In genomic region chr1:93362237-93362636, GRCh38 we compare ENCODE assay signal across 18 cellular contexts. TPM values are rescaled to one million over a fixed set of nuclear protein-coding genes. Genes with fewer than 3 reads are reported as not detected.
A peak's percentile ranks its signal among the peaks of the same experiment; 100 is the strongest.
DNase-seq lines count a peak whose midpoint lies in the region; ATAC-seq, FAIRE-seq and TF ChIP-seq lines count a peak whose summit lies in the region.
"Had no signal": no experiment of that assay in that cellular context is flagged by ENCODE, and none has a peak within 500 bp of the region (broad histone marks: within the 10 kb centered on the region; RNA-seq: fewer than 3 reads in every experiment).

No MANE protein-coding gene starts in this region.

- FAIRE-seq in TTC549 (lab: Jason Lieb, UNC) (peak; percentile 7), urothelium cell line (lab: Jason Lieb, UNC) (no peak)
- FAIRE-seq: GM18507 had no signal

- no peak for TF ChIP-seq EP300 in stomach (IDR thresholded peaks at IDR 0.05)

- no peaks in the 10 kb centered on the region for H3K27me3 ChIP-seq in stomach
- H3K27me3 ChIP-seq: BLaER1 had no signal

- H3K36me3 ChIP-seq in stomach: peaks cover 2 to 63% (median 58%) of the 10 kb centered on the region in 4 donors

- TF ChIP-seq POLR2A in stomach (IDR thresholded peaks at IDR 0.05): no peak

- ATAC-seq in left colon (peak; percentile 77), HG03139 (IDR thresholded peaks at IDR 0.05; ENCODE audit: unreplicated experiment) (no peak)

- DNase-seq in DMS53 (lab: John Stamatoyannopoulos, UW) (peak; percentile 26), DMS53 treated with DMSO at 0.1 percent for 48 hours (lab: John Stamatoyannopoulos, UW; ENCODE audit: unreplicated experiment) (no peak), left colon (no peak), stomach (no peak), NCI-H748 (lab: John Stamatoyannopoulos, UW; ENCODE audit: unreplicated experiment) (no peak), urothelium cell line (ENCODE audit: low spot score) (no peak)
- DNase-seq: AML-193; Caco-2; CD8-positive, alpha-beta memory T cell; DMS79; GM23248; H7 had no signal

- intact Hi-C loops in left colon (cut with DNase I, micrococcal nuclease) (no loop called here), stomach (cut with DNase I; ENCODE audit: low total_unique reads) (no loop called here)

- H3K4me1 ChIP-seq in stomach: peaks cover 0 to 71% (median 28%) of the 10 kb centered on the region in 4 donors
- H3K4me1 ChIP-seq: BLaER1, Caco-2 had no signal

- 31 to 61% (median 39%) methylated on average over 3 of the region's 3 CpGs for WGBS in stomach, 5 donors

- H3K4me3 ChIP-seq in stomach: no peak overlapping the region
- H3K4me3 ChIP-seq: BLaER1, GM23248 had no signal

- H3K9me3 ChIP-seq in stomach: no peaks in the 10 kb centered on the region
- H3K9me3 ChIP-seq: BLaER1, Caco-2 had no signal

- TF ChIP-seq CTCF in stomach (IDR thresholded peaks at IDR 0.05): no peak

- peak overlapping the region in 3 of 5 donors; percentile 1 to 48 (median 15) for H3K27ac ChIP-seq in stomach
- H3K27ac ChIP-seq: 22Rv1, BLaER1, GM23248, HL-60 had no signal

RNA-seq across cellular contexts. Expression of gene DR1, which starts 16.5 kb away (rescaled TPM):
- total RNA-seq in left colon (10 to 100 TPM; 45.1 to 53.0 TPM), stomach (10 to 100 TPM; 10.3 to 78.2 (median 37.1) TPM)
- polyA plus RNA-seq in stomach: 10 to 100 TPM; 10.2 to 27.3 (median 17.5) TPM
